ENCODE assay signal across 25 cellular contexts in the genomic region with DNA sequence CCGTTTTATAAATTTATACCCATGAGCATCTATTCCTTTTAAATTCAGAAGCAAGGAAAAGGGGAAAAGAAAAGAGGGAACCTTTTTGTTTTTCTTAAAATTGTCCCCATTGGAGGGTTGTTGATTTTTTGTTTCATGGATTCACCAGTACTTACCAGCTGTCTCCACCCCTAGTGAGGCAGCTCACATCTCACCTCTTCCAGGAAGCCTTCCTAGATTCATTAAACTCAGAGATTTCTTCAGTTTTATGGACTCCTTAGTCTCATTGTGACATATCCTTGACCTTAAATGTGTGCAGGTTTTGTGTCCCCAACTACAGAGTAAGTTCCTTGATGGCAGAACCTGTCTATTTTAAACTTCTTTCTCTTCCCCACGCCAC. TPM values are rescaled to one million over a fixed set of nuclear protein-coding genes. Genes with fewer than 3 reads are reported as not detected.
DNase-seq lines count a peak whose midpoint lies in the region; ATAC-seq and TF ChIP-seq lines count a peak whose summit lies in the region.
"Had no signal": no experiment of that assay in that cellular context is flagged by ENCODE, and none has a peak within 500 bp of the region (broad histone marks: within the 10 kb centered on the region; RNA-seq: fewer than 3 reads in every experiment).

No MANE protein-coding gene starts in this region.

- intact Hi-C loops in Right ventricle myocardium inferior (cut with DNase I) = loop anchor here (5.0 kb wide), 1 partner anchor 35 kb away; a partner anchor contains a TSS

- H3K27me3 Mint-ChIP-seq in type B pancreatic cell = peaks cover 8% of the 10 kb centered on the region

- H3K27me3 ChIP-seq in right atrium auricular region (no peaks in the 10 kb centered on the region), osteoblast (ENCODE audit: insufficient read depth, low read length) (peaks cover 58% of the 10 kb centered on the region)
- H3K27me3 ChIP-seq: BLaER1, breast epithelium, tibial artery had no signal

- H3K79me2 ChIP-seq in osteoblast (ENCODE audit: insufficient read depth, low read length) = no peaks in the 10 kb centered on the region

- H3K4me1 ChIP-seq in right atrium auricular region = peaks cover 0 to 51% of the 10 kb centered on the region in 2 donors
- H3K4me1 ChIP-seq in osteoblast (ENCODE audit: insufficient read depth, low read length) = peaks cover 13% of the 10 kb centered on the region

- H3K36me3 ChIP-seq in right atrium auricular region = no peaks in the 10 kb centered on the region
- H3K36me3 ChIP-seq in osteoblast (ENCODE audit: insufficient read depth, low read length) = no peaks in the 10 kb centered on the region
- H3K36me3 ChIP-seq: BLaER1, breast epithelium, tibial artery, WERI-Rb-1 had no signal

- H3K4me3 ChIP-seq in right atrium auricular region (no peak overlapping the region), osteoblast (ENCODE audit: insufficient read depth, low read length) (no peak overlapping the region)
- H3K4me3 ChIP-seq: BLaER1, tibial artery had no signal

- peaks cover 12% of the 10 kb centered on the region for H4K20me1 ChIP-seq in osteoblast (ENCODE audit: insufficient read depth, low read length)

- H3K9me3 ChIP-seq in right atrium auricular region (no peaks in the 10 kb centered on the region), osteoblast (ENCODE audit: low read depth, low read length) (no peaks in the 10 kb centered on the region)
- H3K9me3 ChIP-seq: BLaER1, breast epithelium, tibial artery had no signal

- ATAC-seq in Right ventricle myocardium inferior = no peak
- ATAC-seq: natural killer cell had no signal

- H3K27ac ChIP-seq in right atrium auricular region (peak overlapping the region; percentile 51 to 63), caudate nucleus (ENCODE audit: low read depth, low read length) (peak overlapping the region; percentile 53), osteoblast (ENCODE audit: low read depth, low read length) (no peak overlapping the region)
- H3K27ac ChIP-seq: BLaER1, epithelial cell of prostate, tibial artery, WERI-Rb-1 had no signal

- peak overlapping the region; percentile 9 for H3K27ac Mint-ChIP-seq in type B pancreatic cell
- H3K27ac Mint-ChIP-seq: activated CD4-positive, alpha-beta T cell treated with anti-CD3 and anti-CD28 coated beads, Interleukin-2, amount 10 ng/mL, durations not matched to agents 24 days and 14 days; activated T-helper 2 cell treated with anti-CD3 and anti-CD28 coated beads, Interferon-gamma antibody, Interleukin-2, Interleukin-4, amounts not matched to agents 10 μg/mL and 5 μg/mL and 100 μg/mL, durations not matched to agents 14 hours and 24 hours and 36 hours; natural killer cell; stimulated activated naive CD8-positive, alpha-beta T cell treated with anti-CD3 and anti-CD28 coated beads, Interleukin-15, Interleukin-2, amounts not matched to agents 100 ng/mL and 50 ng/mL, for 24 hours had no signal

- peaks cover 8% of the 10 kb centered on the region for H3K36me3 Mint-ChIP-seq in type B pancreatic cell
- H3K36me3 Mint-ChIP-seq: natural killer cell had no signal

- DNase-seq in right atrium auricular region (ENCODE audit: low spot score) = no peak
- DNase-seq in Right ventricle myocardium inferior (ENCODE audit: missing footprints) = no peak
- no peak for DNase-seq in caudate nucleus (lab: John Stamatoyannopoulos, UW)
- DNase-seq in osteoblast (ENCODE audit: insufficient read length, low spot score, missing footprints) = no peak
- no peak for DNase-seq in type B pancreatic cell (ENCODE audit: extremely low spot score, unreplicated experiment)
- DNase-seq in GM19240 (ENCODE audit: insufficient read length, low spot score) = no peak
- DNase-seq in DMS79 (lab: John Stamatoyannopoulos, UW) = no peak
- DNase-seq in middle frontal gyrus (ENCODE audit: extremely low spot score, low spot score) = no peak
- DNase-seq: activated CD4-positive, alpha-beta T cell treated with anti-CD3 and anti-CD28 coated beads, Interleukin-2, amount 10 ng/mL, durations not matched to agents 24 days and 14 days; activated CD8-positive, alpha-beta memory T cell treated with anti-CD3 and anti-CD28 coated beads for 24 hours; activated naive CD4-positive, alpha-beta T cell treated with anti-CD3 and anti-CD28 coated beads, Interleukin-2, amount 50 U/mL, for 16 hours; activated T-cell treated with anti-CD3 and anti-CD28 coated beads for 4 hours; effector CD4-positive, alpha-beta T cell; glutamatergic neuron; Kasumi-1; natural killer cell; retina; stimulated activated CD8-positive, alpha-beta memory T cell treated with anti-CD3 and anti-CD28 coated beads, Interleukin-4, amount 100 ng/mL, for 48 hours; tibial artery; WERI-Rb-1 had no signal

- no peaks in the 10 kb centered on the region for H3K9me3 Mint-ChIP-seq in type B pancreatic cell
- H3K9me3 Mint-ChIP-seq: activated CD4-positive, alpha-beta T cell treated with anti-CD3 and anti-CD28 coated beads, Interleukin-2, amount 10 ng/mL, durations not matched to agents 24 days and 14 days; activated T-helper 2 cell treated with anti-CD3 and anti-CD28 coated beads, Interferon-gamma antibody, Interleukin-2, Interleukin-4, amounts not matched to agents 10 μg/mL and 5 μg/mL and 100 μg/mL, durations not matched to agents 14 hours and 24 hours and 36 hours; natural killer cell; stimulated activated naive CD8-positive, alpha-beta T cell treated with anti-CD3 and anti-CD28 coated beads, Interleukin-15, Interleukin-2, amounts not matched to agents 100 ng/mL and 50 ng/mL, for 24 hours had no signal

- H3K4me2 ChIP-seq in osteoblast (ENCODE audit: insufficient read depth, low read length) = peak overlapping the region; percentile 49

- peaks cover 23% of the 10 kb centered on the region for H3K4me1 Mint-ChIP-seq in type B pancreatic cell (ENCODE audit: unreplicated experiment)
- H3K4me1 Mint-ChIP-seq: activated CD4-positive, alpha-beta T cell treated with anti-CD3 and anti-CD28 coated beads, Interleukin-2, amount 10 ng/mL, durations not matched to agents 24 days and 14 days; natural killer cell had no signal

- no peak for TF ChIP-seq CTCF in right atrium auricular region (IDR thresholded peaks at IDR 0.05)
- TF ChIP-seq CTCF in osteoblast (IDR thresholded peaks at IDR 0.05; ENCODE audit: extremely low read depth, low read depth, low read length) = no peak
- TF ChIP-seq CTCF in type B pancreatic cell (conservative IDR thresholded peaks at IDR 0.05) = no peak

- no peak overlapping the region for H2AFZ ChIP-seq in osteoblast (ENCODE audit: low read length)

- no peak overlapping the region for H3K4me3 Mint-ChIP-seq in type B pancreatic cell
- H3K4me3 Mint-ChIP-seq: activated CD4-positive, alpha-beta T cell treated with anti-CD3 and anti-CD28 coated beads, Interleukin-2, amount 10 ng/mL, durations not matched to agents 24 days and 14 days; natural killer cell; stimulated activated naive CD8-positive, alpha-beta T cell treated with anti-CD3 and anti-CD28 coated beads, Interleukin-15, Interleukin-2, amounts not matched to agents 100 ng/mL and 50 ng/mL, for 24 hours had no signal

RNA-seq across cellular contexts. Expression of a gene that starts 35.9 kb away (rescaled TPM):
- total RNA-seq in right atrium auricular region = 10 to 100 TPM in 1 of 2 donors, 1 to 10 TPM in 1; 2.6 to 10.8 TPM
- total RNA-seq in Right ventricle myocardium inferior = 4.1 TPM
- 0.72 and 0.88 TPM in 2 replicates for total RNA-seq in osteoblast
- total RNA-seq in type B pancreatic cell (ENCODE audit: low replicate concordance) = 5.3 and 12.4 TPM in 2 replicates
